Comparison of ENCODE assay signal across 9 cellular contexts in genomic region chr3:40179016-40179415, GRCh38.
A peak's percentile ranks its signal among the peaks of the same experiment; 100 is the strongest.
DNase-seq lines count a peak whose midpoint lies in the region; ATAC-seq, FAIRE-seq and TF ChIP-seq lines count a peak whose summit lies in the region.
"Had no signal": no experiment of that assay in that cellular context is flagged by ENCODE, and none has a peak within 500 bp of the region (broad histone marks: within the 10 kb centered on the region; RNA-seq: fewer than 3 reads in every experiment).

No MANE protein-coding gene starts in this region.

- TF ChIP-seq EP300 in HepG2 (IDR thresholded peaks at IDR 0.05; ENCODE audit: low read depth in 2 of 2, low read length in 2 of 2) (no peak), HepG2 (CRISPR knock-in tag; IDR thresholded peaks at IDR 0.05; ENCODE audit: borderline replicate concordance) (no peak)

- H3K9me3 ChIP-seq in HAP-1 (no peaks in the 10 kb centered on the region), colonic mucosa (no peaks in the 10 kb centered on the region), HepG2 (ENCODE audit: low read length) (no peaks in the 10 kb centered on the region)

- BruUV-seq in HepG2 (replicated peaks; lab: Mats Ljungman, UMichigan): no TSS peak

- TF ChIP-seq CTCF in colonic mucosa (IDR thresholded peaks at IDR 0.05): peak; percentile 67
- peak; percentile 77 for TF ChIP-seq CTCF in HepG2 (CRISPR knock-in tag; IDR thresholded peaks at IDR 0.05)

- peak; percentile 75 for FAIRE-seq in HepG2 (lab: Jason Lieb, UNC)
- FAIRE-seq: TTC549 had no signal

- no peak overlapping the region for H3K27ac ChIP-seq in colonic mucosa
- no peak overlapping the region for H3K27ac ChIP-seq in HepG2 (ENCODE audit: extremely low read length, insufficient read depth, low read length)

- intact Hi-C loops in colonic mucosa (cut with DNase I) (loop anchor here (5.0 to 10.0 kb wide), 3 partner anchors 367 to 634 kb away; no protein-coding TSS in a partner anchor), HepG2 (cut with micrococcal nuclease; ENCODE audit: unreplicated experiment) (loop anchor here (1.0 to 10.0 kb wide), 5 partner anchors 364 to 637 kb away; no protein-coding TSS in a partner anchor)

- TF ChIP-seq POLR2A in HepG2 (IDR thresholded peaks at IDR 0.05; ENCODE audit: insufficient read depth in 1 of 2, low read depth in 2 of 2, low read length in 2 of 2): no peak

- no peaks in the 10 kb centered on the region for H3K36me3 ChIP-seq in HAP-1 (replicated peaks)
- H3K36me3 ChIP-seq in colonic mucosa: no peaks in the 10 kb centered on the region
- no peaks in the 10 kb centered on the region for H3K36me3 ChIP-seq in HepG2 (replicated peaks in 1 of 2; ENCODE audit: control insufficient read depth in 1 of 2, insufficient read depth in 2 of 2, low read length in 2 of 2)

- POLR2A ChIA-PET in HepG2 (lab: Yijun Ruan, JAX): no interaction called here

- CTCF ChIA-PET in HepG2 (lab: Yijun Ruan, JAX; ENCODE audit: low intra/inter-chr PET ratio, low total read pairs): interaction anchor here (1.2 to 1.8 kb wide), 2 partner anchors 138 to 511 kb away, joined by 4 to 6 read pairs; no protein-coding TSS in a partner anchor

- peak; percentile 8 for DNase-seq in DMS 273 treated with DMSO at 0.1 percent for 48 hours (lab: John Stamatoyannopoulos, UW)
- peak; percentile 61 to 88 for DNase-seq in HAP-1 (ENCODE audit: low spot score in 2 of 2)
- DNase-seq in NCI-H2171 (lab: John Stamatoyannopoulos, UW): peak; percentile 24
- DNase-seq in activated CD4-positive, alpha-beta T cell treated with anti-CD3 and anti-CD28 coated beads for 1 hour: peak; percentile 19
- peak; percentile 79 for DNase-seq in colonic mucosa
- peak; percentile 45 for DNase-seq in HepG2 (ENCODE audit: low spot score)
- peak; percentile 14 to 30 (median 22) for DNase-seq in stimulated activated CD4-positive, alpha-beta T cell treated with anti-CD3 and anti-CD28 coated beads, TNF-alpha, amount 100 ng/mL, for 4 hours (ENCODE audit: low read depth in 3 of 3)

- ATAC-seq in HepG2 (peak; percentile 89), GM19452 (IDR thresholded peaks at IDR 0.05; ENCODE audit: unreplicated experiment) (no peak)

- H3K4me1 ChIP-seq in HAP-1 (peaks cover 9% of the 10 kb centered on the region), colonic mucosa (no peaks in the 10 kb centered on the region), HepG2 (ENCODE audit: insufficient read depth, low read length) (no peaks in the 10 kb centered on the region)

- in situ Hi-C loops in HAP-1 (cut with MboI; ENCODE audit: low sequenced_read_pairs) (loop anchor here (10.0 to 25.0 kb wide), 2 partner anchors 374 to 642 kb away; partner anchors contain the start of gene MYRIP), HepG2 (cut with HindIII; ENCODE audit: extremely low pct_ligation_motif_present, low pct_unique_long_range_greater_than_20kb) (loop anchor here (25.0 kb wide), 1 partner anchor 467 kb away; no protein-coding TSS in a partner anchor)

- H3K4me2 ChIP-seq in HepG2 (ENCODE audit: low read depth, low read length): no peak overlapping the region

- no peak overlapping the region for H3K9ac ChIP-seq in colonic mucosa (ENCODE audit: low read depth in 2 of 2, low read length in 2 of 2)
- H3K9ac ChIP-seq in HepG2 (ENCODE audit: insufficient read depth, low read depth, low read length): no peak overlapping the region

- 38% methylated on average over 2 of the region's 3 CpGs for WGBS in HepG2 (ENCODE audit: low lambda C conversion rate)

- no peaks in the 10 kb centered on the region for H3K27me3 ChIP-seq in HAP-1 (ENCODE audit: low read depth)
- H3K27me3 ChIP-seq in colonic mucosa: no peaks in the 10 kb centered on the region
- no peaks in the 10 kb centered on the region for H3K27me3 ChIP-seq in HepG2 (ENCODE audit: control insufficient read depth in 1 of 2, insufficient read depth in 2 of 2, low read length in 2 of 2)

- H3K4me3 ChIP-seq in HAP-1 (no peak overlapping the region), colonic mucosa (no peak overlapping the region), HepG2 (replicated peaks in 1 of 3; ENCODE audit: insufficient read depth in 1 of 3, low read depth in 2 of 3, low read length in 3 of 3) (no peak overlapping the region)

- H3K79me2 ChIP-seq in HepG2 (ENCODE audit: insufficient read depth, low read length): no peaks in the 10 kb centered on the region

- TF ChIP-seq RAD21 in HepG2 (CRISPR knock-in tag; IDR thresholded peaks at IDR 0.05): peak; percentile 53; the same call in 1 of the 2 replicates

- no peaks in the 10 kb centered on the region for H4K20me1 ChIP-seq in HepG2 (ENCODE audit: insufficient read depth, low read length)

- no peak overlapping the region for H2AFZ ChIP-seq in HepG2 (ENCODE audit: low read length)

TF ChIP-seq in HepG2, 621 proteins besides CTCF, POLR2A, EP300 and RAD21:
- TF ChIP-seq ZBTB21 (CRISPR knock-in tag; IDR thresholded peaks at IDR 0.05) (no peak), STAG1 (CRISPR knock-in tag; IDR thresholded peaks at IDR 0.05) (peak; percentile 82), ZBTB14 (CRISPR knock-in tag; IDR thresholded peaks at IDR 0.05) (no peak), SMC3 (IDR thresholded peaks at IDR 0.05; ENCODE audit: low read length) (peak; percentile 63), ZNF629 (CRISPR knock-in tag; conservative IDR thresholded peaks at IDR 0.05) (no peak), ZNF800 (CRISPR knock-in tag; IDR thresholded peaks at IDR 0.05) (no peak)

Comparison
In these comparisons a context has a peak if more than half of its experiments do, and no peak if none do; other contexts are left out.
1. DNase-seq: peak in every context shown above with its lines; median percentile 79 in colonic mucosa; 74 in HAP-1; 45 in HepG2; 24 in NCI-H2171; 22 in stimulated activated CD4-positive, alpha-beta T cell treated with anti-CD3 and anti-CD28 coated beads, TNF-alpha, amount 100 ng/mL, for 4 hours; 19 in activated CD4-positive, alpha-beta T cell treated with anti-CD3 and anti-CD28 coated beads for 1 hour; 8 in DMS 273 treated with DMSO at 0.1 percent for 48 hours.